ENCODE assay signal across 1 cellular context in the genomic region with DNA sequence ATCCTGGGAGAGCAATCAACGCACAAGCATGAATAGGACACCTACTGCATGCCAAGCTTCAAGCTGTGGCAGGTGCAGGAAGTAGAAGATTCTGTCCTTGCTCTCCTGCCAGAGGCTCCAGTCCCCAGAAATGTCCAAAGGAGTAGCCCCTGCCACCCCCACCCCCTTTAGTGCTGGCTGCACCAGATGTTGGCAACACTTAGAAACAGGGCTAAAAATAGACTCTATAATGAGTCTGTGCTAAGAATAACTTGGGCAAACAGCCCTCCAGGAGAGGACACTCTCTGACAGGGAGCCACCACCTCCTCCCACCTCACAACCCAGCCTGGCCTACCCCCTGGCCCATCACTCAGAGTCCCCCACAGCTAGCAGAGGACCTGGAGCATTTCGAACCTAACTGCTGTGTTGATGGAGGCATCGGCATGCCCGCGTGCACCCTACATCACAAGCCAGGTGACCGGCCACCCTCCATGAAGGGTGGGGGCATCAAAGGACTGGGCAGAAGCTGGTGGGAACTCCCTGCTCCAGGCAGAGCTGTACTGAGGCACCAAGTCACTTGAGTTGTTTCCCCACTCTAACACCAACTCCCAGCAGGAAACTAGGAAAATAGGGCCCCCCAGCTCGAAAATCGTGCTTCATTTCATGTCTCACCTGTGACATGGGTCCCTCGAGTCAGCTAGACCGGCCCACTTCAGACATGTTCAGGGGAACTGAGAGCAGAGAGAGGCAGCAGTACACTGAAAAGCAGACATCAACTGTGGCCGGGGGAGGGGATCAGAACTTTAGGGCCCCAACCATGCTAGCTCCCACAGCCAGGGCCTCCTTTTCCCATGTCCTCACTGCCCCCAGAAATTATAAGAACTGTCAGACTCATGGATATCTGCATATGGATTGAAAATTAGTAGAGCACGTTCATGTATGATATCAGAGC.
TF ChIP-seq lines count a peak whose summit lies in the region.

No MANE protein-coding gene starts in this region.

TF ChIP-seq in K562, 482 proteins besides CTCF, POLR2A, EP300 and RAD21:
- TF ChIP-seq MEF2D (tag; conservative IDR thresholded peaks at IDR 0.05; ENCODE audit: low read depth): 0 out of 2 replicates have a peak, but pooled peaks have one; percentile 23
- TF ChIP-seq U2AF1 (optimal IDR thresholded peaks at IDR 0.05; ENCODE audit: low read depth, low read length): no peak
- TF ChIP-seq ZKSCAN8 (CRISPR knock-in tag; IDR thresholded peaks at IDR 0.05): peak; percentile 89; the same call in 1 of the 2 replicates
